26 cellular contexts compared by ENCODE assay signal in the genomic region with DNA sequence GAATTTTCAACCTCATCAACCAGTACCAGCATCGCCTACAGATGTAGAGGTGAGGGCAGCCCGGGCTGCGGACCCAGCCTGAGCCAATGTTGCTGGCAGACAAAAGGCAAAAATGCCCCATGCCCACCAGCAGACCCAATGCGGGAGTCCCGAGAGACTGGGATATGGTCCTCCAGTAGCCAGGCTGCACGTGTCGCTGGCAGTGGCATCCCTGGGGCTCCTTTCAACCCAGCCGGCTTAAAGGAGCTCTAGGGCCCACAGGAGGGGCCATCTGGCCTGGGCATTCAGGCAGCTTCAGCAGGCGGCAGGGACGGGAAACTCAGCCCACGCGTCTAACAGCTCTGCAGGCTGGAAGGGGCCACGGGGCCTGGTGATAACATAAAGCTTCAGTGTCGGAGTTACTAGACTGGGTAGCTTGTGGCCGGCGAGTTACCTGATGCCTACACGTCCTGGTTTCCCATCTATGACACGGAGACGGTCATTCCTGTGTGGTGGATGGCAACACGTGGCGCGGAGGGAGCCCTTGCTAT.
"Had no signal": no experiment of that assay in that cellular context is flagged by ENCODE, and none has a peak within 500 bp of the region (broad histone marks: within the 10 kb centered on the region; RNA-seq: fewer than 3 reads in every experiment).

No MANE protein-coding gene starts in this region.

- H3K4me1 Mint-ChIP-seq: activated naive CD8-positive, alpha-beta T cell treated with anti-CD3 and anti-CD28 coated beads, Interleukin-2, amount 10 ng/mL, durations not matched to agents 7 days and 5 days; central memory CD8-positive, alpha-beta T cell; stimulated activated naive B cell treated with anti-CD40 and anti-IgM and Interleukin-4, amounts not matched to agents 10 μg/mL and 1 μg/mL and 100 μg/mL, for 72 hours had no signal

- H3K27me3 ChIP-seq: breast epithelium, esophagus squamous epithelium, gastrocnemius medialis, neural progenitor cell, sigmoid colon had no signal

- ATAC-seq: activated T-cell treated with anti-CD3 and anti-CD28 coated beads, Interleukin-2, amount 50 U/mL, for 4 hours; gastrocnemius medialis; naive thymus-derived CD8-positive, alpha-beta T cell; stimulated activated naive B cell treated with anti-CD40 and anti-IgM and Interleukin-4, amounts not matched to agents 10 μg/mL and 1 μg/mL and 100 μg/mL, for 72 hours had no signal

- H3K36me3 Mint-ChIP-seq: activated naive CD8-positive, alpha-beta T cell treated with anti-CD3 and anti-CD28 coated beads, Interleukin-2, amount 10 ng/mL, durations not matched to agents 7 days and 5 days; mesothelial cell of epicardium; naive thymus-derived CD8-positive, alpha-beta T cell; neural progenitor cell; stimulated activated naive B cell treated with anti-CD40 and anti-IgM and Interleukin-4, amounts not matched to agents 10 μg/mL and 1 μg/mL and 100 μg/mL, for 72 hours had no signal

- H2AFZ ChIP-seq: neural progenitor cell had no signal

- H3K36me3 ChIP-seq: breast epithelium, esophagus squamous epithelium, gastrocnemius medialis, left ventricle myocardium inferior, neural progenitor cell, sigmoid colon, WERI-Rb-1 had no signal

- H3K27ac ChIP-seq: breast epithelium, coronary artery, esophagus squamous epithelium, gastrocnemius medialis, left ventricle myocardium inferior, neural progenitor cell, sigmoid colon, WERI-Rb-1 had no signal

- H3K4me3 ChIP-seq: breast epithelium, coronary artery, esophagus squamous epithelium, gastrocnemius medialis, left ventricle myocardium inferior, neural progenitor cell, sigmoid colon, smooth muscle cell had no signal

- H3K27me3 Mint-ChIP-seq: activated naive CD8-positive, alpha-beta T cell treated with anti-CD3 and anti-CD28 coated beads, Interleukin-2, amount 10 ng/mL, durations not matched to agents 7 days and 5 days; central memory CD8-positive, alpha-beta T cell; naive thymus-derived CD8-positive, alpha-beta T cell; progenitor cell of endocrine pancreas; stimulated activated naive B cell treated with anti-CD40 and anti-IgM and Interleukin-4, amounts not matched to agents 10 μg/mL and 1 μg/mL and 100 μg/mL, for 72 hours had no signal

- H3K9me3 ChIP-seq: breast epithelium, esophagus squamous epithelium, gastrocnemius medialis, left ventricle myocardium inferior, sigmoid colon had no signal

- DNase-seq: activated CD4-positive, alpha-beta T cell treated with anti-CD3 and anti-CD28 coated beads, Interleukin-2, amount 50 U/mL, for 1 hour; activated CD4-positive, CD25-positive, alpha-beta regulatory T cell treated with anti-CD3 and anti-CD28 coated beads, Interleukin-2, amount 50 U/mL, for 72 hours; activated CD8-positive, alpha-beta memory T cell treated with anti-CD3 and anti-CD28 coated beads, Interleukin-2, amount 50 U/mL, for 4 hours; activated naive CD4-positive, alpha-beta T cell treated with anti-CD3 and anti-CD28 coated beads for 36 hours; activated naive CD8-positive, alpha-beta T cell treated with anti-CD3 and anti-CD28 coated beads, Interleukin-2, amount 10 ng/mL, durations not matched to agents 7 days and 5 days; activated T-cell treated with anti-CD3 and anti-CD28 coated beads, Interleukin-2, amount 50 U/mL, for 4 hours; amniotic stem cell; esophagus squamous epithelium; gastrocnemius medialis; hippocampal formation; left ventricle myocardium inferior; retina; sigmoid colon; stimulated activated CD4-positive, alpha-beta T cell treated with anti-CD3 and anti-CD28 coated beads, Interleukin-2, amount 100 ng/mL, for 48 hours; stimulated activated CD8-positive, alpha-beta memory T cell treated with anti-CD3 and anti-CD28 coated beads, Interleukin-4, amount 100 ng/mL, for 48 hours; stimulated activated naive B cell treated with anti-CD40 and anti-IgM and Interleukin-4, amounts not matched to agents 10 μg/mL and 1 μg/mL and 100 μg/mL, for 72 hours; WERI-Rb-1 had no signal

- H3K4me2 ChIP-seq: neural progenitor cell, smooth muscle cell had no signal

- H3K4me1 ChIP-seq: breast epithelium, esophagus squamous epithelium, gastrocnemius medialis, left ventricle myocardium inferior, neural progenitor cell, sigmoid colon had no signal

- H3K9me3 Mint-ChIP-seq: activated naive CD4-positive, alpha-beta T cell treated with anti-CD3 and anti-CD28 coated beads for 36 hours; activated naive CD8-positive, alpha-beta T cell treated with anti-CD3 and anti-CD28 coated beads, Interleukin-2, amount 10 ng/mL, durations not matched to agents 7 days and 5 days; activated T-cell treated with anti-CD3 and anti-CD28 coated beads, Interleukin-2, amount 50 U/mL, for 4 hours; central memory CD8-positive, alpha-beta T cell; mesothelial cell of epicardium; naive thymus-derived CD8-positive, alpha-beta T cell; neural progenitor cell; stimulated activated naive B cell treated with anti-CD40 and anti-IgM and Interleukin-4, amounts not matched to agents 10 μg/mL and 1 μg/mL and 100 μg/mL, for 72 hours; T-helper 2 cell treated with Interferon-gamma antibody and Interleukin-4, amounts not matched to agents 5 μg/mL and 100 μg/mL, for 36 hours had no signal

- H3K27ac Mint-ChIP-seq: activated naive CD4-positive, alpha-beta T cell treated with anti-CD3 and anti-CD28 coated beads for 36 hours; activated naive CD8-positive, alpha-beta T cell treated with anti-CD3 and anti-CD28 coated beads, Interleukin-2, amount 10 ng/mL, durations not matched to agents 7 days and 5 days; mesothelial cell of epicardium; naive thymus-derived CD8-positive, alpha-beta T cell; neural progenitor cell; progenitor cell of endocrine pancreas; T-helper 2 cell treated with Interferon-gamma antibody and Interleukin-4, amounts not matched to agents 5 μg/mL and 100 μg/mL, for 36 hours had no signal

- H3K4me3 Mint-ChIP-seq: activated naive CD4-positive, alpha-beta T cell treated with anti-CD3 and anti-CD28 coated beads for 36 hours; activated naive CD8-positive, alpha-beta T cell treated with anti-CD3 and anti-CD28 coated beads, Interleukin-2, amount 10 ng/mL, durations not matched to agents 7 days and 5 days; activated T-cell treated with anti-CD3 and anti-CD28 coated beads, Interleukin-2, amount 50 U/mL, for 4 hours; central memory CD8-positive, alpha-beta T cell; mesothelial cell of epicardium; naive thymus-derived CD8-positive, alpha-beta T cell; neural progenitor cell; stimulated activated naive B cell treated with anti-CD40 and anti-IgM and Interleukin-4, amounts not matched to agents 10 μg/mL and 1 μg/mL and 100 μg/mL, for 72 hours; T-helper 2 cell treated with Interferon-gamma antibody and Interleukin-4, amounts not matched to agents 5 μg/mL and 100 μg/mL, for 36 hours had no signal
